In the genomic region with DNA sequence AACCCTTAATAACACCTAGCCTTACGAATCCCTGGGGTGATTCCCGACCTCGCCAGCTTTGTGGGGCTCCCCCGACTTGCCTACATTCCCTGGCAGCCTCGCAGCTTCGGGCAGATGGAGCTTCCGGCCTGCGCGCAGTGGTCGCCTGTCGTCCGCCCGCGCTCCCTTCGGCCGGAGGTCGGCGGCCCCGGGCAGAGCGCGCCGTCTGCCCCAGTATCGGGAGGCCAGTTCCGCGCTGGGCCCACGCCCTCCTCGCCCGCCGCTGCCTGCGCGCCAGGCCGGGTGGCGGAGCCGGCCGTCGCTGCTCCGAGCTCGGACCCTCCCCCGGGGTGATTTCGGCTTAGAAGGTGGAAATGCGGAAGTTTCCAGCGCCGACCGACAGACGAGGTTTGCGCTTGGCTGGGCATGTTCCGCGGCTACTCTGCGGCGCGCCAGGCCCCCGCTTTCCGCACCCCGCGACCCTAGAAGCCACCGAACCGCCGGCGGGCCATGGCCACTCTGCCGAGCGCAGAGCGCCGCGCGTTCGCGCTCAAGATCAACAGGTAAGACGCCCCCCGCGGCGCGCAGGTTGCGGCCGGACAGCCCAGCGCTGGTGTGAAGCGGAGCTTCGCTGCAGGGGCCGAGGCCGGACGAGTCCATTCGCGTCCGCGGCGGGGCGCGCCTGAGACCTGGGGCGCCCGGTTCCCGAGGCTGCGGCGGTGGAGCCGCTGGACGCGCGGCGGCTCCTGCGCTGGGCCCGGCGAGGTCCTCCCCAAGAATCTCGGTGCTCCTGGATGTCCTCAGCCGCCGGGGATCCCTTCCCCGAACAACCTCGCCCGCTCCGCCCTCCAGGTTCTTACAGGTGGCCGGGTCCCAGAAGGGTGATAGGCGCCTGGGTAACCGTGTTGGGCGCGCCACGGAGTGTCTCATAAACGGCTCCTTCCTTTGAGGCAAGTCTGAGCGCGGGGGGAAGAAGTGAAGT, we compare ENCODE assay signal across 1 cellular context.
TF ChIP-seq lines count a peak whose summit lies in the region.

TSS of gene DOCK8 (plus strand) at position 378 of the 961 bp plus-strand sequence. CDS start at position 490, 112 bp downstream.

TF ChIP-seq in GM12878, 131 proteins besides CTCF, POLR2A, EP300 and RAD21 (continued from another document):
- TF ChIP-seq RELB (IDR thresholded peaks at IDR 0.05; ENCODE audit: low read depth) (no peak), TCF3 (IDR thresholded peaks at IDR 0.05; ENCODE audit: borderline replicate concordance, insufficient read depth, low read depth, low read length) (0 out of 2 replicates have a peak, but pooled peaks have one; percentile 8), PAX5 (IDR thresholded peaks at IDR 0.05; ENCODE audit: borderline replicate concordance, low read depth, low read length) (peak; percentile 88), NFXL1 (IDR thresholded peaks at IDR 0.05; ENCODE audit: borderline replicate concordance) (peak; percentile 52; the same call in 1 of the 2 replicates), MAX (IDR thresholded peaks at IDR 0.05; ENCODE audit: low read depth, low read length) (no peak), LARP7 (IDR thresholded peaks at IDR 0.05) (peak; percentile 54), POU2F2 (IDR thresholded peaks at IDR 0.05; ENCODE audit: borderline replicate concordance, low read depth, low read length) (0 out of 3 replicates have a peak, but pooled peaks have one; percentile 18), NR2F1 (conservative IDR thresholded peaks at IDR 0.05) (peak; percentile 57; the same call in 1 of the 2 replicates), BHLHE40 (IDR thresholded peaks at IDR 0.05; ENCODE audit: borderline replicate concordance in 1 of 2, low read depth in 2 of 2, low read length in 1 of 2) (peak in 1 of 2 experiments; percentile 42; a peak in 2 of 4 replicates), SMARCA5 (IDR thresholded peaks at IDR 0.05) (peak; percentile 43; the same call in 1 of the 2 replicates), EGR1 (IDR thresholded peaks at IDR 0.05; ENCODE audit: borderline replicate concordance in 1 of 2, low read depth in 2 of 2, low read length in 2 of 2) (peak in 1 of 2 experiments; percentile 35; a peak in 1 of 3 replicates), DPF2 (IDR thresholded peaks at IDR 0.05) (peak; percentile 80), GATAD2B (conservative IDR thresholded peaks at IDR 0.05; ENCODE audit: low read depth) (peak; percentile 86), CBX3 (IDR thresholded peaks at IDR 0.05; ENCODE audit: borderline replicate concordance, low read depth) (no peak), ASH2L (IDR thresholded peaks at IDR 0.05; ENCODE audit: borderline replicate concordance, low read depth) (peak; percentile 77; the same call in 1 of the 2 replicates), TARDBP (IDR thresholded peaks at IDR 0.05; ENCODE audit: borderline replicate concordance) (0 out of 2 replicates have a peak, but pooled peaks have one; percentile 32), IKZF1 (conservative IDR thresholded peaks at IDR 0.05) (peak; percentile 65), HDAC6 (IDR thresholded peaks at IDR 0.05; ENCODE audit: unreplicated experiment) (peak; percentile 96)
- TF ChIP-seq, protein P1, sequence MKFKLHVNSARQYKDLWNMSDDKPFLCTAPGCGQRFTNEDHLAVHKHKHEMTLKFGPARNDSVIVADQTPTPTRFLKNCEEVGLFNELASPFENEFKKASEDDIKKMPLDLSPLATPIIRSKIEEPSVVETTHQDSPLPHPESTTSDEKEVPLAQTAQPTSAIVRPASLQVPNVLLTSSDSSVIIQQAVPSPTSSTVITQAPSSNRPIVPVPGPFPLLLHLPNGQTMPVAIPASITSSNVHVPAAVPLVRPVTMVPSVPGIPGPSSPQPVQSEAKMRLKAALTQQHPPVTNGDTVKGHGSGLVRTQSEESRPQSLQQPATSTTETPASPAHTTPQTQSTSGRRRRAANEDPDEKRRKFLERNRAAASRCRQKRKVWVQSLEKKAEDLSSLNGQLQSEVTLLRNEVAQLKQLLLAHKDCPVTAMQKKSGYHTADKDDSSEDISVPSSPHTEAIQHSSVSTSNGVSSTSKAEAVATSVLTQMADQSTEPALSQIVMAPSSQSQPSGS (IDR thresholded peaks at IDR 0.05; ENCODE audit: low read length) = no peak
TF ChIP-seq in GM12878: peak in this region for 20.
